36 cellular contexts compared by ENCODE assay signal in genomic region chr6:88572449-88573139, GRCh38.
"Had no signal": no experiment of that assay in that cellular context is flagged by ENCODE, and none has a peak within 500 bp of the region (broad histone marks: within the 10 kb centered on the region; RNA-seq: fewer than 3 reads in every experiment).

No MANE protein-coding gene starts in this region.

- H3K27ac ChIP-seq: adrenal gland, body of pancreas, brain microvascular endothelial cell, breast epithelium, VCaP had no signal

- H3K4me3 ChIP-seq: adrenal gland, body of pancreas, breast epithelium had no signal

- H3K36me3 ChIP-seq: adrenal gland, brain microvascular endothelial cell, breast epithelium had no signal

- H3K9me3 ChIP-seq: adrenal gland had no signal

- H3K4me1 Mint-ChIP-seq: activated B cell treated with CpG ODN at 0.5 μM for 24 hours; activated CD4-positive, alpha-beta T cell treated with anti-CD3 and anti-CD28 coated beads, Interleukin-2, amount 10 ng/mL, durations not matched to agents 24 days and 14 days; activated naive CD8-positive, alpha-beta T cell treated with anti-CD3 and anti-CD28 coated beads for 36 hours; activated T-helper 17 cell treated with anti-CD3 and anti-CD28 coated beads, Interleukin-2, amount 50 U/mL, for 72 hours had no signal

- H3K27me3 ChIP-seq: adrenal gland, body of pancreas, brain microvascular endothelial cell, breast epithelium had no signal

- DNase-seq: activated B cell treated with CpG ODN at 0.5 μM for 24 hours; activated CD4-positive, alpha-beta memory T cell treated with anti-CD3 and anti-CD28 coated beads for 36 hours; activated CD4-positive, alpha-beta T cell treated with anti-CD3 and anti-CD28 coated beads for 4 hours; activated CD4-positive, alpha-beta T cell treated with anti-CD3 and anti-CD28 coated beads, Interleukin-2, amount 10 ng/mL, durations not matched to agents 24 days and 14 days; activated CD4-positive, alpha-beta T cell treated with anti-CD3 and anti-CD28 coated beads, Interleukin-2, amount 50 U/mL, for 1 hour; activated CD4-positive, alpha-beta T cell treated with anti-CD3 and anti-CD28 coated beads, Interleukin-2, amount 50 U/mL, for 4 hours; activated CD4-positive, CD25-positive, alpha-beta regulatory T cell treated with anti-CD3 and anti-CD28 coated beads, Interleukin-2, amount 50 U/mL, for 72 hours; activated CD8-positive, alpha-beta memory T cell treated with anti-CD3 and anti-CD28 coated beads, Interleukin-2, amount 50 U/mL, for 4 hours; activated CD8-positive, alpha-beta T cell treated with anti-CD3 and anti-CD28 coated beads for 36 hours; activated effector memory CD4-positive, alpha-beta T cell treated with anti-CD3 and anti-CD28 coated beads, Interleukin-2, amount 50 U/mL, for 16 hours; activated gamma-delta T cell treated with Interleukin-2 at 50 U/mL for 16 hours; activated naive CD4-positive, alpha-beta T cell; activated naive CD4-positive, alpha-beta T cell treated with anti-CD3 and anti-CD28 coated beads for 36 hours; activated naive CD4-positive, alpha-beta T cell treated with anti-CD3 and anti-CD28 coated beads, Interleukin-2, amount 50 U/mL, for 16 hours; activated naive CD8-positive, alpha-beta T cell treated with anti-CD3 and anti-CD28 coated beads for 36 hours; activated T-cell treated with anti-CD3 and anti-CD28 coated beads for 4 hours; activated T-cell treated with anti-CD3 and anti-CD28 coated beads, Interleukin-2, amount 50 U/mL, for 1 hour; activated T-cell treated with anti-CD3 and anti-CD28 coated beads, Interleukin-2, amount 50 U/mL, for 4 hours; activated T-cell treated with anti-CD3 and anti-CD28 coated beads, Interleukin-2, amount 50 U/mL, for 72 hours; adrenal gland; amniotic stem cell; aorta; body of pancreas; brain microvascular endothelial cell; central memory CD4-positive, alpha-beta T cell; T-helper 2 cell; T-helper 9 cell had no signal

- H3K27ac Mint-ChIP-seq: activated B cell treated with CpG ODN at 0.5 μM for 24 hours; activated CD4-positive, alpha-beta memory T cell treated with anti-CD3 and anti-CD28 coated beads for 36 hours; activated CD4-positive, alpha-beta T cell treated with anti-CD3 and anti-CD28 coated beads, Interleukin-2, amount 10 ng/mL, durations not matched to agents 24 days and 14 days; activated CD8-positive, alpha-beta T cell treated with anti-CD3 and anti-CD28 coated beads for 36 hours; activated naive CD4-positive, alpha-beta T cell treated with anti-CD3 and anti-CD28 coated beads for 36 hours; activated naive CD4-positive, alpha-beta T cell treated with anti-CD3 and anti-CD28 coated beads, Interleukin-2, amount 50 U/mL, for 72 hours; activated naive CD8-positive, alpha-beta T cell treated with anti-CD3 and anti-CD28 coated beads for 36 hours; activated T-cell treated with anti-CD3 and anti-CD28 coated beads, Interleukin-2, amount 50 U/mL, for 72 hours; activated T-helper 1 cell treated with anti-CD3 and anti-CD28 coated beads, Interleukin-12 subunit alpha, Interleukin-12 subunit beta, Interleukin-2, Interleukin-4 antibody, amounts not matched to agents 30 ng/mL and 10 ng/mL and 1 ng/mL, durations not matched to agents 14 hours and 24 hours and 36 hours; activated T-helper 17 cell treated with anti-CD3 and anti-CD28 coated beads, Interleukin-2, amount 50 U/mL, for 72 hours; T-helper 1 cell treated with Interleukin-12 subunit alpha and Interleukin-12 subunit beta and Interleukin-4 antibody, amounts not matched to agents 30 μg/mL and 1 μg/mL, for 36 hours; T-helper 2 cell treated with Interferon-gamma antibody and Interleukin-4, amounts not matched to agents 5 μg/mL and 100 μg/mL, for 36 hours had no signal

- H3K27me3 Mint-ChIP-seq: activated B cell treated with CpG ODN at 0.5 μM for 24 hours; activated CD4-positive, alpha-beta memory T cell treated with anti-CD3 and anti-CD28 coated beads for 36 hours; activated CD4-positive, alpha-beta T cell treated with anti-CD3 and anti-CD28 coated beads, Interleukin-2, amount 10 ng/mL, durations not matched to agents 24 days and 14 days; activated CD8-positive, alpha-beta T cell treated with anti-CD3 and anti-CD28 coated beads for 36 hours; activated naive CD8-positive, alpha-beta T cell treated with anti-CD3 and anti-CD28 coated beads for 36 hours; activated T-helper 17 cell treated with anti-CD3 and anti-CD28 coated beads, Interleukin-2, amount 50 U/mL, for 72 hours had no signal

- H3K4me1 ChIP-seq: adrenal gland, body of pancreas, breast epithelium had no signal

- H3K4me3 Mint-ChIP-seq: activated B cell treated with CpG ODN at 0.5 μM for 24 hours; activated CD4-positive, alpha-beta memory T cell treated with anti-CD3 and anti-CD28 coated beads for 36 hours; activated CD4-positive, alpha-beta T cell treated with anti-CD3 and anti-CD28 coated beads, Interleukin-2, amount 10 ng/mL, durations not matched to agents 24 days and 14 days; activated CD8-positive, alpha-beta T cell treated with anti-CD3 and anti-CD28 coated beads for 36 hours; activated naive CD4-positive, alpha-beta T cell treated with anti-CD3 and anti-CD28 coated beads for 36 hours; activated naive CD8-positive, alpha-beta T cell treated with anti-CD3 and anti-CD28 coated beads for 36 hours; activated T-cell treated with anti-CD3 and anti-CD28 coated beads, Interleukin-2, amount 50 U/mL, for 4 hours; activated T-cell treated with anti-CD3 and anti-CD28 coated beads, Interleukin-2, amount 50 U/mL, for 72 hours; activated T-helper 1 cell treated with anti-CD3 and anti-CD28 coated beads, Interleukin-12 subunit alpha, Interleukin-12 subunit beta, Interleukin-2, Interleukin-4 antibody, amounts not matched to agents 30 ng/mL and 10 ng/mL and 1 ng/mL, durations not matched to agents 14 hours and 24 hours and 36 hours; activated T-helper 17 cell treated with anti-CD3 and anti-CD28 coated beads, Interleukin-2, amount 50 U/mL, for 72 hours; T-helper 1 cell treated with Interleukin-12 subunit alpha and Interleukin-12 subunit beta and Interleukin-4 antibody, amounts not matched to agents 30 μg/mL and 1 μg/mL, for 36 hours; T-helper 2 cell treated with Interferon-gamma antibody and Interleukin-4, amounts not matched to agents 5 μg/mL and 100 μg/mL, for 36 hours had no signal

- H3K36me3 Mint-ChIP-seq: activated naive CD4-positive, alpha-beta T cell treated with anti-CD3 and anti-CD28 coated beads, Interleukin-2, amount 50 U/mL, for 72 hours had no signal

- ATAC-seq: activated CD8-positive, alpha-beta T cell treated with anti-CD3 and anti-CD28 coated beads for 36 hours; activated naive CD4-positive, alpha-beta T cell treated with anti-CD3 and anti-CD28 coated beads, Interleukin-2, amount 50 U/mL, for 72 hours; activated T-cell treated with anti-CD3 and anti-CD28 coated beads, Interleukin-2, amount 50 U/mL, for 72 hours; activated T-helper 17 cell treated with anti-CD3 and anti-CD28 coated beads, Interleukin-2, amount 50 U/mL, for 72 hours; body of pancreas had no signal

- FAIRE-seq: astrocyte, TTC549 had no signal
